Comparison of ENCODE assay signal across 17 cellular contexts in genomic region chr5:57366744-57367143, GRCh38.
DNase-seq lines count a peak whose midpoint lies in the region; ATAC-seq and TF ChIP-seq lines count a peak whose summit lies in the region.
"Had no signal": no experiment of that assay in that cellular context is flagged by ENCODE, and none has a peak within 500 bp of the region (broad histone marks: within the 10 kb centered on the region; RNA-seq: fewer than 3 reads in every experiment).

No MANE protein-coding gene starts in this region.

- H3K4me1 Mint-ChIP-seq in activated CD4-positive, alpha-beta memory T cell treated with anti-CD3 and anti-CD28 coated beads for 36 hours (ENCODE audit: low read depth) = no peaks in the 10 kb centered on the region
- H3K4me1 Mint-ChIP-seq: CD4-positive, CD25-positive, alpha-beta regulatory T cell had no signal

- no peak overlapping the region for H3K9ac ChIP-seq in trophoblast cell (ENCODE audit: low read length)

- H3K79me1 ChIP-seq in trophoblast cell (ENCODE audit: low read length) = no peaks in the 10 kb centered on the region

- no peak overlapping the region for H4K91ac ChIP-seq in trophoblast cell (ENCODE audit: low read depth, low read length)

- H2BK12ac ChIP-seq in trophoblast cell (ENCODE audit: low read length) = no peak overlapping the region

- H3K4me1 ChIP-seq in trophoblast cell (ENCODE audit: control insufficient read depth in 1 of 2, insufficient read depth in 2 of 2, low read length in 2 of 2) = peaks cover 0 to 11% of the 10 kb centered on the region in 2 experiments

- H3K27me3 Mint-ChIP-seq in activated CD4-positive, alpha-beta memory T cell treated with anti-CD3 and anti-CD28 coated beads for 36 hours = no peaks in the 10 kb centered on the region

- no peaks in the 10 kb centered on the region for H3K36me3 Mint-ChIP-seq in activated CD4-positive, alpha-beta memory T cell treated with anti-CD3 and anti-CD28 coated beads for 36 hours
- H3K36me3 Mint-ChIP-seq: CD4-positive, CD25-positive, alpha-beta regulatory T cell; natural killer cell treated with Interleukin-12 subunit alpha and Interleukin-12 subunit beta and Interleukin-15 and Interleukin-18, amount 100 ng/mL, for 72 hours had no signal

- no peak overlapping the region for H2BK120ac ChIP-seq in trophoblast cell (ENCODE audit: insufficient read depth, low read length, poor library complexity)

- DNase-seq in GM03348 (ENCODE audit: low spot score) (peak; percentile 47), NCI-H460 (ENCODE audit: extremely low read depth, low read depth) (peak; percentile 70), epithelial cell of esophagus (ENCODE audit: low read depth) (peak; percentile 87), trophoblast cell (peak; percentile 32 to 67), NCI-H146 (lab: John Stamatoyannopoulos, UW) (no peak)
- DNase-seq in activated CD4-positive, alpha-beta memory T cell treated with anti-CD3 and anti-CD28 coated beads for 36 hours = no peak
- DNase-seq: activated CD8-positive, alpha-beta T cell treated with anti-CD3 and anti-CD28 coated beads for 36 hours; CD4-positive, CD25-positive, alpha-beta regulatory T cell; erythroblast; GDM1; NCI-H1092; NK-92 treated with Interleukin-12 subunit alpha and Interleukin-12 subunit beta, amount 100 ng/mL, for 24 hours; SJCRH30 had no signal

- no peak overlapping the region for H2AK5ac ChIP-seq in trophoblast cell (ENCODE audit: low read length)

- WGBS in trophoblast cell (ENCODE audit: extremely low coverage, insufficient coverage, insufficient read length) = no CpG with 5 or more reads among the region's 1 CpG

- CTCF ChIA-PET in activated CD4-positive, alpha-beta memory T cell treated with anti-CD3 and anti-CD28 coated beads for 36 hours (lab: Charles Lee) = no interaction called here

- no peak overlapping the region for H4K12ac ChIP-seq in trophoblast cell (ENCODE audit: low read depth, low read length)

- H4K8ac ChIP-seq in trophoblast cell (ENCODE audit: low read depth, low read length) = no peak overlapping the region

- H3K18ac ChIP-seq in trophoblast cell (ENCODE audit: low read length) = no peak overlapping the region

- H3K23ac ChIP-seq in trophoblast cell (ENCODE audit: low read length) = no peak overlapping the region

- H2BK5ac ChIP-seq in trophoblast cell (ENCODE audit: low read depth, low read length, poor library complexity) = no peak overlapping the region

- no peaks in the 10 kb centered on the region for H3K9me3 ChIP-seq in trophoblast cell (ENCODE audit: insufficient read depth, low read depth, low read length)
- H3K9me3 ChIP-seq: SJCRH30 had no signal

- H3K27ac Mint-ChIP-seq in activated CD4-positive, alpha-beta memory T cell treated with anti-CD3 and anti-CD28 coated beads for 36 hours = no peak overlapping the region
- H3K27ac Mint-ChIP-seq: activated CD8-positive, alpha-beta T cell treated with anti-CD3 and anti-CD28 coated beads for 36 hours; activated T-helper 1 cell treated with anti-CD3 and anti-CD28 coated beads, Interleukin-12 subunit alpha, Interleukin-12 subunit beta, Interleukin-2, Interleukin-4 antibody, amounts not matched to agents 30 ng/mL and 10 ng/mL and 1 ng/mL, durations not matched to agents 14 hours and 24 hours and 36 hours; CD4-positive, CD25-positive, alpha-beta regulatory T cell; natural killer cell treated with Interleukin-12 subunit alpha and Interleukin-12 subunit beta and Interleukin-15 and Interleukin-18, amount 100 ng/mL, for 72 hours had no signal

- H3K27me3 ChIP-seq in trophoblast cell (ENCODE audit: insufficient read depth, low read length) = no peaks in the 10 kb centered on the region
- H3K27me3 ChIP-seq: SJCRH30 had no signal

- intact Hi-C loops in activated CD4-positive, alpha-beta memory T cell treated with anti-CD3 and anti-CD28 coated beads for 36 hours (cut with micrococcal nuclease) = no loop called here

- H3K4me2 ChIP-seq in trophoblast cell (ENCODE audit: low read length) = peak overlapping the region; percentile 10

- H3K27ac ChIP-seq in trophoblast cell (ENCODE audit: low read depth, low read length) = no peak overlapping the region
- H3K27ac ChIP-seq: SJCRH30 had no signal

- H3K79me2 ChIP-seq in trophoblast cell (ENCODE audit: control insufficient read depth, insufficient read depth, low read length, poor library complexity) = no peaks in the 10 kb centered on the region

- H3K4me3 ChIP-seq in epithelial cell of esophagus (ENCODE audit: low read length) = no peak overlapping the region
- H3K4me3 ChIP-seq in trophoblast cell (ENCODE audit: low read depth, low read length) = no peak overlapping the region
- H3K4me3 ChIP-seq: SJCRH30 had no signal

- H2AFZ ChIP-seq in trophoblast cell (ENCODE audit: insufficient read depth, low read length, poor library complexity) = no peak overlapping the region

- ATAC-seq in HG02588 (IDR thresholded peaks at IDR 0.05; ENCODE audit: unreplicated experiment) (no peak), HG03342 (IDR thresholded peaks at IDR 0.05; ENCODE audit: unreplicated experiment) (no peak)
- ATAC-seq: activated CD8-positive, alpha-beta T cell treated with anti-CD3 and anti-CD28 coated beads for 36 hours; natural killer cell treated with Interleukin-12 subunit alpha and Interleukin-12 subunit beta and Interleukin-15 and Interleukin-18, amount 100 ng/mL, for 72 hours had no signal

- H3K4me3 Mint-ChIP-seq in activated CD4-positive, alpha-beta memory T cell treated with anti-CD3 and anti-CD28 coated beads for 36 hours = no peak overlapping the region
- H3K4me3 Mint-ChIP-seq: activated CD8-positive, alpha-beta T cell treated with anti-CD3 and anti-CD28 coated beads for 36 hours; activated T-helper 1 cell treated with anti-CD3 and anti-CD28 coated beads, Interleukin-12 subunit alpha, Interleukin-12 subunit beta, Interleukin-2, Interleukin-4 antibody, amounts not matched to agents 30 ng/mL and 10 ng/mL and 1 ng/mL, durations not matched to agents 14 hours and 24 hours and 36 hours; CD4-positive, CD25-positive, alpha-beta regulatory T cell; natural killer cell treated with Interleukin-12 subunit alpha and Interleukin-12 subunit beta and Interleukin-15 and Interleukin-18, amount 100 ng/mL, for 72 hours had no signal

- POLR2A ChIA-PET in activated CD4-positive, alpha-beta memory T cell treated with anti-CD3 and anti-CD28 coated beads for 36 hours (lab: Charles Lee) = no interaction called here

- no peak overlapping the region for H3K14ac ChIP-seq in trophoblast cell (ENCODE audit: low read length)

- H3K36me3 ChIP-seq in trophoblast cell (ENCODE audit: control insufficient read depth in 1 of 2, insufficient read depth in 2 of 2, low read length in 2 of 2) = no peaks in the 10 kb centered on the region
- H3K36me3 ChIP-seq: SJCRH30 had no signal

- H3K4ac ChIP-seq in trophoblast cell (ENCODE audit: low read depth, low read length) = no peak overlapping the region

- TF ChIP-seq CTCF in epithelial cell of esophagus (IDR thresholded peaks at IDR 0.05; ENCODE audit: insufficient read depth, low read depth, low read length, missing control alignments) = no peak

- no peaks in the 10 kb centered on the region for H3K9me3 Mint-ChIP-seq in activated CD4-positive, alpha-beta memory T cell treated with anti-CD3 and anti-CD28 coated beads for 36 hours
- H3K9me3 Mint-ChIP-seq: activated CD8-positive, alpha-beta T cell treated with anti-CD3 and anti-CD28 coated beads for 36 hours; activated T-helper 1 cell treated with anti-CD3 and anti-CD28 coated beads, Interleukin-12 subunit alpha, Interleukin-12 subunit beta, Interleukin-2, Interleukin-4 antibody, amounts not matched to agents 30 ng/mL and 10 ng/mL and 1 ng/mL, durations not matched to agents 14 hours and 24 hours and 36 hours; CD4-positive, CD25-positive, alpha-beta regulatory T cell; natural killer cell treated with Interleukin-12 subunit alpha and Interleukin-12 subunit beta and Interleukin-15 and Interleukin-18, amount 100 ng/mL, for 72 hours had no signal

Comparison
In these comparisons a context has a peak if more than half of its experiments do, and no peak if none do; other contexts are left out.
1. DNase-seq: peak in GM03348 (single experiment), NCI-H460 (single experiment), epithelial cell of esophagus (single experiment) and trophoblast cell (2 of 2); none in activated CD4-positive, alpha-beta memory T cell treated with anti-CD3 and anti-CD28 coated beads for 36 hours (single experiment) and NCI-H146 (single experiment).